8 cellular contexts compared by ENCODE assay signal in the genomic region with DNA sequence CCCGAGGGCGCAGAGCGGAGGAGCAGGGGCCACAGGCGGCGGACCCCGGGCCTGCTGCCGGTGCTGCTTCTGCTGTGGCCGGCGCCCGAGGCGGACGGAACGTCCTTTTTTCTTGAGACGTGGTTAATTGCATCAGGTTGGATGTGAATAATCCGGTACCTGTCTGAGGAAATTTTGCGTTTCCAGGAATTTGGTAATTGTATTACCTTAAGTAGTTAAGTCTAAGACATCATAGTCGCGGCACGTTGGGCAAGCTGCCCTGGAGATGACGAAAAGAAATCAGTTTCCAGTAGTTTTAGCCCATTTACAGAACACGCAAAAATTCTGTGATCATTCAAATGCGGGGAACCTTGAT. TPM values are rescaled to one million over a fixed set of nuclear protein-coding genes. Genes with fewer than 3 reads are reported as not detected.
DNase-seq lines count a peak whose midpoint lies in the region; ATAC-seq and TF ChIP-seq lines count a peak whose summit lies in the region.

No MANE protein-coding gene starts in this region.

- H3K36me3 Mint-ChIP-seq in mesothelial cell of epicardium, result peaks cover 3% of the 10 kb centered on the region

- H3K4me3 ChIP-seq in A673 (ENCODE audit: low read depth, low read length, poor library complexity, severe bottlenecking) (peak overlapping the region; percentile 88), HUES48 (ENCODE audit: low read depth, low read length) (peak overlapping the region; percentile 93), cardiac fibroblast (replicated peaks in 1 of 2; ENCODE audit: low read depth in 2 of 2, low read length in 2 of 2) (peak overlapping the region; percentile 92 to 98)

- H3K27ac Mint-ChIP-seq in mesothelial cell of epicardium, result peak overlapping the region; percentile 90

- peak overlapping the region; percentile 94 for H3K9ac ChIP-seq in HUES48 (ENCODE audit: low read depth, low read length)

- H3K4me1 ChIP-seq in A673 (ENCODE audit: insufficient read depth, low read length, poor library complexity, severe bottlenecking) (no peaks in the 10 kb centered on the region), HUES48 (ENCODE audit: control insufficient read depth, insufficient read depth, low read length) (peaks cover 15% of the 10 kb centered on the region)

- peak overlapping the region; percentile 94 for H3K27ac ChIP-seq in A673 (ENCODE audit: low read depth, low read length, poor library complexity, severe bottlenecking)
- H3K27ac ChIP-seq in HUES48 (ENCODE audit: low read depth, low read length), result peak overlapping the region; percentile 94

- CTCF ChIA-PET in A673 (lab: Charles Lee), result no interaction called here

- no peak for TF ChIP-seq POLR2A in GM18505 (IDR thresholded peaks at IDR 0.05; ENCODE audit: borderline replicate concordance, extremely low read depth, insufficient read depth, insufficient read length)

- intact Hi-C loops in A673 (cut with micrococcal nuclease; ENCODE audit: unreplicated experiment), result no loop called here

- no peaks in the 10 kb centered on the region for H3K27me3 ChIP-seq in A673 (replicated peaks; ENCODE audit: insufficient read depth, low read depth, low read length, poor library complexity)
- H3K27me3 ChIP-seq in HUES48 (ENCODE audit: control insufficient read depth, insufficient read depth, low read length), result no peaks in the 10 kb centered on the region

- TF ChIP-seq CTCF in A673 (conservative IDR thresholded peaks at IDR 0.05; ENCODE audit: low read depth, low read length), result no peak
- TF ChIP-seq CTCF in cardiac fibroblast (IDR thresholded peaks at IDR 0.05; ENCODE audit: low read depth, low read length), result no peak
- no peak for TF ChIP-seq CTCF in mesothelial cell of epicardium (IDR thresholded peaks at IDR 0.05; ENCODE audit: unreplicated experiment)

- ATAC-seq in GM21786 (IDR thresholded peaks at IDR 0.05; ENCODE audit: unreplicated experiment) (no peak), GM18505 (IDR thresholded peaks at IDR 0.05; ENCODE audit: unreplicated experiment) (no peak), GM21825 (IDR thresholded peaks at IDR 0.05; ENCODE audit: unreplicated experiment) (no peak)

- H3K36me3 ChIP-seq in A673 (ENCODE audit: insufficient read depth, low read length, poor library complexity, severe bottlenecking) (no peaks in the 10 kb centered on the region), HUES48 (ENCODE audit: control insufficient read depth, insufficient read depth, low read length) (no peaks in the 10 kb centered on the region)

- H3K9me3 ChIP-seq in A673 (ENCODE audit: low read depth, low read length, poor library complexity, severe bottlenecking) (no peaks in the 10 kb centered on the region), HUES48 (ENCODE audit: control insufficient read depth, insufficient read depth, low read length) (no peaks in the 10 kb centered on the region)

- H3K9me3 Mint-ChIP-seq in mesothelial cell of epicardium, result no peaks in the 10 kb centered on the region

- POLR2A ChIA-PET in A673 (lab: Charles Lee; ENCODE audit: low non-redundant PET), result no interaction called here

- no TSS peak for BruUV-seq in A673 (replicated peaks; lab: Mats Ljungman, UMichigan)

- H3K27me3 Mint-ChIP-seq in mesothelial cell of epicardium (ENCODE audit: low read depth), result no peaks in the 10 kb centered on the region

- peaks cover 32% of the 10 kb centered on the region for H3K4me1 Mint-ChIP-seq in mesothelial cell of epicardium

- DNase-seq in A673 (ENCODE audit: low spot score) (no peak), cardiac fibroblast (ENCODE audit: low read depth in 2 of 2) (peak; percentile 29 to 41), mesothelial cell of epicardium (ENCODE audit: low spot score in 2 of 2, unreplicated experiment in 2 of 2) (no peak), GM03348 (ENCODE audit: low spot score) (no peak)

- H3K4me3 Mint-ChIP-seq in mesothelial cell of epicardium, result peak overlapping the region; percentile 84

RNA-seq across cellular contexts. Expression of gene SPECC1L, which starts 0.8 kb away (rescaled TPM):
- total RNA-seq in A673 (2021) (55.6 and 56.7 TPM in 2 replicates), mesothelial cell of epicardium (80.8 to 88.0 TPM (median 82.9 TPM) in 3 replicates)

RNA-seq across cellular contexts. Expression of gene GGT5, which starts 26.5 kb away (rescaled TPM):
- total RNA-seq in A673 (2021) (not detected in 2 replicates), mesothelial cell of epicardium (2.9 to 4.1 TPM (median 3.6 TPM) in 3 replicates)

Comparison
In these comparisons a context has a peak if more than half of its experiments do, and no peak if none do; other contexts are left out.
1. DNase-seq: peak in cardiac fibroblast (2 of 2); none in A673 (single experiment), mesothelial cell of epicardium (0 of 2) and GM03348 (single experiment).
2. Peak in every context shown above with its lines, with median percentiles within 50 percentile points of each other: H3K4me3 ChIP-seq.